ENCODE assay signal across 11 cellular contexts in the genomic region with DNA sequence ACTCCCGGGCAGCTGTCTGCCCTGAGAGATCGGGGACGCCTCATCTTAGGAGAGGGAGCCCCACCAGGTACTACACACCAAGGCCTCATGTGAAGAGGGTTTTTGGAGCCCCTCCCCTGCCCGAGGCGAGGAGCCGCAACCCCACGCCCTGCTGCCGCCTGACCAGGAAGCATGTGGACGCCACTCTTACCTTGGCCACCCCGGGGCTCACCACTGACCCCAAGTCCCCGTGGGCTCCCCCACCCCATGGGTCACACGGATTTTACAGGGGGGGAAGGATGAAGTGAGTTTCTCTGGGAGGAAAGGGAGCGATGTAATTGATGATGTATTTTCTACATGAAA. TPM values are rescaled to one million over a fixed set of nuclear protein-coding genes. Genes with fewer than 3 reads are reported as not detected.
"Had no signal": no experiment of that assay in that cellular context is flagged by ENCODE, and none has a peak within 500 bp of the region (broad histone marks: within the 10 kb centered on the region; RNA-seq: fewer than 3 reads in every experiment).

No MANE protein-coding gene starts in this region.

- H3K27me3 ChIP-seq: brain microvascular endothelial cell, foreskin keratinocyte, pancreas, stomach, testis had no signal

- H3K27ac Mint-ChIP-seq: activated T-helper 17 cell treated with anti-CD3 and anti-CD28 coated beads, Interleukin-2, amount 50 U/mL, for 72 hours had no signal

- H3K4me1 Mint-ChIP-seq: activated T-helper 17 cell treated with anti-CD3 and anti-CD28 coated beads, Interleukin-2, amount 50 U/mL, for 72 hours; neural crest cell had no signal

- H3K4me1 ChIP-seq: foreskin keratinocyte, pancreas, stomach, testis had no signal

- H3K27me3 Mint-ChIP-seq: activated T-helper 17 cell treated with anti-CD3 and anti-CD28 coated beads, Interleukin-2, amount 50 U/mL, for 72 hours had no signal

- H3K9me3 Mint-ChIP-seq: activated T-helper 17 cell treated with anti-CD3 and anti-CD28 coated beads, Interleukin-2, amount 50 U/mL, for 72 hours; neural crest cell had no signal

- H3K27ac ChIP-seq: brain microvascular endothelial cell, foreskin keratinocyte, pancreas, stomach, testis had no signal

- H3K4me3 Mint-ChIP-seq: activated T-helper 17 cell treated with anti-CD3 and anti-CD28 coated beads, Interleukin-2, amount 50 U/mL, for 72 hours; neural crest cell had no signal

- ATAC-seq: activated CD4-positive, CD25-positive, alpha-beta regulatory T cell treated with anti-CD3 and anti-CD28 coated beads, Interleukin-2, amount 50 U/mL, for 24 hours; activated T-helper 17 cell treated with anti-CD3 and anti-CD28 coated beads, Interleukin-2, amount 50 U/mL, for 72 hours; pancreas had no signal

- H3K9me3 ChIP-seq: pancreas, stomach, testis had no signal

- DNase-seq: activated naive CD4-positive, alpha-beta T cell treated with Interleukin-2 at 50 U/mL for 16 hours; anterior cingulate cortex; brain microvascular endothelial cell; effector CD8-positive, alpha-beta T cell; foreskin keratinocyte; stomach; testis had no signal

- H3K4me3 ChIP-seq: pancreas, stomach, testis had no signal

- H3K36me3 ChIP-seq: brain microvascular endothelial cell had no signal

RNA-seq across cellular contexts. Expression of gene CYP2W1, which starts 17.6 kb away (rescaled TPM):
- total RNA-seq: activated T-helper 17 cell treated with anti-CD3 and anti-CD28 coated beads, Interleukin-2, amount 50 U/mL, for 72 hours; foreskin keratinocyte; neural crest cell had no signal
- polyA plus RNA-seq: foreskin keratinocyte had no signal

RNA-seq across cellular contexts. Expression of gene GPR146, which starts 43.8 kb away (rescaled TPM):
- total RNA-seq: foreskin keratinocyte, neural crest cell had no signal
- polyA plus RNA-seq: foreskin keratinocyte had no signal
